20 cellular contexts compared by ENCODE assay signal in genomic region chr5:91252916-91253315, GRCh38.
DNase-seq lines count a peak whose midpoint lies in the region; TF ChIP-seq lines count a peak whose summit lies in the region.
"Had no signal": no experiment of that assay in that cellular context is flagged by ENCODE, and none has a peak within 500 bp of the region (broad histone marks: within the 10 kb centered on the region; RNA-seq: fewer than 3 reads in every experiment).

No MANE protein-coding gene starts in this region.

- CTCF ChIA-PET in activated naive CD4-positive, alpha-beta T cell treated with anti-CD3 and anti-CD28 coated beads for 36 hours (lab: Charles Lee), result interaction anchor here (1.3 to 1.4 kb wide), 2 partner anchors 132 to 166 kb away, joined by 3 read pairs; no protein-coding TSS in a partner anchor

- DNase-seq in NCI-H69 (lab: John Stamatoyannopoulos, UW) (peak; percentile 20), nephron progenitor cell (no peak), thyroid gland (no peak), T-helper 2 cell (no peak)
- DNase-seq in activated naive CD4-positive, alpha-beta T cell treated with anti-CD3 and anti-CD28 coated beads for 36 hours, result no peak
- no peak for DNase-seq in activated CD8-positive, alpha-beta memory T cell treated with anti-CD3 and anti-CD28 coated beads, Interleukin-2, amount 50 U/mL, for 4 hours
- DNase-seq: Calu3, DMS153, DND-41, Karpas-422, NCI-H1092 treated with DMSO at 0.1 percent for 48 hours, NCI-H1436, NCI-H187, NCI-H2081 treated with DMSO at 0.1 percent for 48 hours, NCI-H446 treated with DMSO at 0.1 percent for 48 hours, SHP77 had no signal

- no peak overlapping the region for H3K9ac ChIP-seq in BLaER1 treated with 17β-estradiol and CSF1 and Interleukin-3, amounts not matched to agents 10 nM and 100 nM

- no peak for TF ChIP-seq CTCF in nephron progenitor cell (IDR thresholded peaks at IDR 0.05)
- TF ChIP-seq CTCF in thyroid gland (IDR thresholded peaks at IDR 0.05), result no peak

- H4K20me1 ChIP-seq in BLaER1 treated with 17β-estradiol and CSF1 and Interleukin-3, amounts not matched to agents 10 nM and 100 nM, result no peaks in the 10 kb centered on the region

- TF ChIP-seq POLR2A in thyroid gland (IDR thresholded peaks at IDR 0.05), result no peak

- H3K4me1 ChIP-seq in BLaER1 treated with 17β-estradiol and CSF1 and Interleukin-3, amounts not matched to agents 10 nM and 100 nM, result peaks cover 0 to 8% (median 7%) of the 10 kb centered on the region in 10 experiments; a peak in 9 of 20 replicates
- peaks cover 16 to 27% of the 10 kb centered on the region in 2 donors for H3K4me1 ChIP-seq in thyroid gland

- no peaks in the 10 kb centered on the region for H3K27me3 Mint-ChIP-seq in nephron progenitor cell (ENCODE audit: low read depth, poor library complexity)
- no peaks in the 10 kb centered on the region for H3K27me3 Mint-ChIP-seq in activated naive CD4-positive, alpha-beta T cell treated with anti-CD3 and anti-CD28 coated beads for 36 hours (ENCODE audit: low read depth)

- H3K4me3 Mint-ChIP-seq in nephron progenitor cell, result no peak overlapping the region
- no peak overlapping the region for H3K4me3 Mint-ChIP-seq in activated naive CD4-positive, alpha-beta T cell treated with anti-CD3 and anti-CD28 coated beads for 36 hours
- H3K4me3 Mint-ChIP-seq: B cell had no signal

- intact Hi-C loops in thyroid gland (cut with DNase I), result no loop called here
- intact Hi-C loops in activated naive CD4-positive, alpha-beta T cell treated with anti-CD3 and anti-CD28 coated beads for 36 hours (cut with micrococcal nuclease), result no loop called here

- no peak overlapping the region for H3K4me3 ChIP-seq in BLaER1 treated with 17β-estradiol and CSF1 and Interleukin-3, amounts not matched to agents 10 nM and 100 nM
- no peak overlapping the region for H3K4me3 ChIP-seq in thyroid gland (replicated peaks in 1 of 3)

- H3K36me3 ChIP-seq in BLaER1 treated with 17β-estradiol and CSF1 and Interleukin-3, amounts not matched to agents 10 nM and 100 nM, result no peaks in the 10 kb centered on the region
- H3K36me3 ChIP-seq in thyroid gland, result no peaks in the 10 kb centered on the region

- H3K9me3 ChIP-seq in BLaER1 treated with 17β-estradiol and CSF1 and Interleukin-3, amounts not matched to agents 10 nM and 100 nM (replicated peaks in 1 of 11), result peaks cover 0 to 20% (median 14%) of the 10 kb centered on the region in 11 experiments; a peak in 15 of 22 replicates
- no peaks in the 10 kb centered on the region for H3K9me3 ChIP-seq in thyroid gland

- H3K4me2 ChIP-seq in BLaER1 treated with 17β-estradiol and CSF1 and Interleukin-3, amounts not matched to agents 10 nM and 100 nM, result peak overlapping the region in 8 of 11 experiments; percentile 2 to 40 (median 11); a peak in 8 of 22 replicates

- peaks cover 4% of the 10 kb centered on the region for H3K36me3 Mint-ChIP-seq in nephron progenitor cell (ENCODE audit: low read depth)
- H3K36me3 Mint-ChIP-seq in activated naive CD4-positive, alpha-beta T cell treated with anti-CD3 and anti-CD28 coated beads for 36 hours (ENCODE audit: low read depth), result no peaks in the 10 kb centered on the region

- no peak overlapping the region for H3K27ac ChIP-seq in BLaER1 treated with 17β-estradiol and CSF1 and Interleukin-3, amounts not matched to agents 10 nM and 100 nM
- peak overlapping the region in 2 of 3 donors; percentile 8 to 34 for H3K27ac ChIP-seq in thyroid gland
- H3K27ac ChIP-seq: HL-60, RWPE1 had no signal

- no peaks in the 10 kb centered on the region for H3K27me3 ChIP-seq in BLaER1 treated with 17β-estradiol and CSF1 and Interleukin-3, amounts not matched to agents 10 nM and 100 nM
- no peaks in the 10 kb centered on the region for H3K27me3 ChIP-seq in thyroid gland

- peak overlapping the region; percentile 85 for H3K27ac Mint-ChIP-seq in nephron progenitor cell
- no peak overlapping the region for H3K27ac Mint-ChIP-seq in activated naive CD4-positive, alpha-beta T cell treated with anti-CD3 and anti-CD28 coated beads for 36 hours
- H3K27ac Mint-ChIP-seq: B cell had no signal

- WGBS in thyroid gland, 2 donors, result 68 to 76% methylated on average over 2 of the region's 2 CpGs

- peaks cover 11% of the 10 kb centered on the region for H3K4me1 Mint-ChIP-seq in nephron progenitor cell
- no peaks in the 10 kb centered on the region for H3K4me1 Mint-ChIP-seq in activated naive CD4-positive, alpha-beta T cell treated with anti-CD3 and anti-CD28 coated beads for 36 hours (ENCODE audit: low read depth)
- H3K4me1 Mint-ChIP-seq: B cell had no signal

- H3K9me3 Mint-ChIP-seq in nephron progenitor cell, result peaks cover 11% of the 10 kb centered on the region
- H3K9me3 Mint-ChIP-seq in activated naive CD4-positive, alpha-beta T cell treated with anti-CD3 and anti-CD28 coated beads for 36 hours, result peaks cover 5% of the 10 kb centered on the region

Comparison
In these comparisons a context has a peak if more than half of its experiments do, and no peak if none do; other contexts are left out.
1. H3K27ac ChIP-seq: peak in thyroid gland (2 of 3); none in BLaER1 treated with 17β-estradiol and CSF1 and Interleukin-3, amounts not matched to agents 10 nM and 100 nM (0 of 11).